27 cellular contexts compared by ENCODE assay signal in genomic region chr1:62613890-62614289, GRCh38. TPM values are rescaled to one million over a fixed set of nuclear protein-coding genes. Genes with fewer than 3 reads are reported as not detected.
DNase-seq lines count a peak whose midpoint lies in the region; ATAC-seq and TF ChIP-seq lines count a peak whose summit lies in the region.
"Had no signal": no experiment of that assay in that cellular context is flagged by ENCODE, and none has a peak within 500 bp of the region (broad histone marks: within the 10 kb centered on the region; RNA-seq: fewer than 3 reads in every experiment).

No MANE protein-coding gene starts in this region.

- TF ChIP-seq POLR2A in heart left ventricle (IDR thresholded peaks at IDR 0.05) = no peak

- H3K27me3 ChIP-seq in Karpas-422 (ENCODE audit: low read length) = no peaks in the 10 kb centered on the region
- H3K27me3 ChIP-seq in smooth muscle cell (ENCODE audit: low read depth) = no peaks in the 10 kb centered on the region
- no peaks in the 10 kb centered on the region for H3K27me3 ChIP-seq in heart left ventricle
- H3K27me3 ChIP-seq: adrenal gland, BLaER1, SJCRH30 had no signal

- peaks cover 11% of the 10 kb centered on the region for H3K4me1 ChIP-seq in Karpas-422 (ENCODE audit: low read length)
- H3K4me1 ChIP-seq in smooth muscle cell (ENCODE audit: low read depth) = no peaks in the 10 kb centered on the region
- no peaks in the 10 kb centered on the region for H3K4me1 ChIP-seq in heart left ventricle
- H3K4me1 ChIP-seq: adrenal gland, BLaER1, parathyroid adenoma, SJCRH30 had no signal

- H3K27me3 Mint-ChIP-seq in activated T-helper 1 cell treated with anti-CD3 and anti-CD28 coated beads, Interleukin-12 subunit alpha, Interleukin-12 subunit beta, Interleukin-2, Interleukin-4 antibody, amounts not matched to agents 30 ng/mL and 10 ng/mL and 1 ng/mL, durations not matched to agents 14 hours and 24 hours and 36 hours (ENCODE audit: insufficient read depth) = no peaks in the 10 kb centered on the region
- H3K27me3 Mint-ChIP-seq: activated T-helper 17 cell treated with anti-CD3 and anti-CD28 coated beads, Interleukin-2, amount 50 U/mL, for 72 hours; effector memory CD8-positive, alpha-beta T cell had no signal

- no peaks in the 10 kb centered on the region for H3K4me1 Mint-ChIP-seq in activated T-helper 1 cell treated with anti-CD3 and anti-CD28 coated beads, Interleukin-12 subunit alpha, Interleukin-12 subunit beta, Interleukin-2, Interleukin-4 antibody, amounts not matched to agents 30 ng/mL and 10 ng/mL and 1 ng/mL, durations not matched to agents 14 hours and 24 hours and 36 hours (ENCODE audit: low read depth)
- H3K4me1 Mint-ChIP-seq: activated T-helper 17 cell treated with anti-CD3 and anti-CD28 coated beads, Interleukin-2, amount 50 U/mL, for 72 hours had no signal

- H4K20me1 ChIP-seq in Karpas-422 (ENCODE audit: insufficient read depth, low read depth, low read length) (no peaks in the 10 kb centered on the region), smooth muscle cell (ENCODE audit: low read depth) (no peaks in the 10 kb centered on the region)
- H4K20me1 ChIP-seq: BLaER1 had no signal

- no peak overlapping the region for H3K4me3 ChIP-seq in Karpas-422 (ENCODE audit: low read length)
- H3K4me3 ChIP-seq in cardiac fibroblast (replicated peaks in 1 of 2; ENCODE audit: low read depth in 2 of 2, low read length in 2 of 2) = no peak overlapping the region
- H3K4me3 ChIP-seq in smooth muscle cell = no peak overlapping the region
- no peak overlapping the region for H3K4me3 ChIP-seq in heart left ventricle
- H3K4me3 ChIP-seq: adrenal gland, BLaER1, lung, SJCRH30, skin epidermis had no signal

- DNase-seq in Karpas-422 (no peak), cardiac fibroblast (ENCODE audit: low read depth in 2 of 2) (peak; percentile 8 to 18), smooth muscle cell (lab: John Stamatoyannopoulos, UW; ENCODE audit: unreplicated experiment) (no peak), heart left ventricle (no peak), kidney tubule cell (ENCODE audit: low spot score) (no peak)
- no peak for DNase-seq in central memory CD4-positive, alpha-beta T cell
- DNase-seq in activated T-helper 1 cell treated with anti-CD3 and anti-CD28 coated beads, Interleukin-12 subunit alpha, Interleukin-12 subunit beta, Interleukin-2, Interleukin-4 antibody, amounts not matched to agents 30 ng/mL and 10 ng/mL and 1 ng/mL, durations not matched to agents 14 hours and 24 hours and 36 hours (ENCODE audit: low spot score) = no peak
- DNase-seq: activated CD4-positive, CD25-positive, alpha-beta regulatory T cell treated with anti-CD3 and anti-CD28 coated beads, Interleukin-2, amount 50 U/mL, for 72 hours; adrenal gland; effector memory CD8-positive, alpha-beta T cell; GF-D8; H9; NCI-H1092; NCI-H2107; NCI-H526 treated with DMSO at 0.1 percent for 48 hours; OCI-M1; SJCRH30; stimulated activated CD4-positive, alpha-beta T cell treated with anti-CD3 and anti-CD28 coated beads, Interleukin-4, amount 100 ng/mL, for 4 hours had no signal

- H2AFZ ChIP-seq in Karpas-422 (ENCODE audit: low read length) (no peak overlapping the region), smooth muscle cell (ENCODE audit: low read depth) (no peak overlapping the region)
- H2AFZ ChIP-seq: parathyroid adenoma had no signal

- H3K36me3 ChIP-seq in Karpas-422 (ENCODE audit: insufficient read depth, low read length) = no peaks in the 10 kb centered on the region
- peaks cover 5% of the 10 kb centered on the region for H3K36me3 ChIP-seq in smooth muscle cell (ENCODE audit: low read depth)
- H3K36me3 ChIP-seq in heart left ventricle = peaks cover 0 to 39% (median 9%) of the 10 kb centered on the region in 9 donors
- H3K36me3 ChIP-seq: adrenal gland had no signal

- H3K36me3 Mint-ChIP-seq in activated T-helper 1 cell treated with anti-CD3 and anti-CD28 coated beads, Interleukin-12 subunit alpha, Interleukin-12 subunit beta, Interleukin-2, Interleukin-4 antibody, amounts not matched to agents 30 ng/mL and 10 ng/mL and 1 ng/mL, durations not matched to agents 14 hours and 24 hours and 36 hours (ENCODE audit: low read depth) = no peaks in the 10 kb centered on the region

- H3F3A ChIP-seq in smooth muscle cell (ENCODE audit: low read depth) = no peaks in the 10 kb centered on the region

- no peaks in the 10 kb centered on the region for H3K9me2 ChIP-seq in Karpas-422 (replicated peaks; ENCODE audit: insufficient read depth, low read length)

- H3K4me2 ChIP-seq in Karpas-422 (ENCODE audit: low read depth, low read length, poor library complexity, severe bottlenecking) (peak overlapping the region; percentile 53), smooth muscle cell (peak overlapping the region; percentile 15)
- H3K4me2 ChIP-seq: BLaER1, KMS-11 had no signal

- TF ChIP-seq CTCF in cardiac fibroblast (IDR thresholded peaks at IDR 0.05; ENCODE audit: low read depth, low read length) (no peak), smooth muscle cell (IDR thresholded peaks at IDR 0.05; ENCODE audit: borderline replicate concordance, insufficient read depth, poor library complexity, severe bottlenecking) (no peak), heart left ventricle (IDR thresholded peaks at IDR 0.05) (no peak)

- H3K9ac ChIP-seq in Karpas-422 (ENCODE audit: low read length) = no peak overlapping the region
- H3K9ac ChIP-seq in smooth muscle cell (ENCODE audit: low read depth) = no peak overlapping the region
- H3K9ac ChIP-seq: BLaER1, KMS-11, parathyroid adenoma had no signal

- intact Hi-C loops in heart left ventricle (cut with DNase I) = no loop called here
- intact Hi-C loops in activated T-helper 1 cell treated with anti-CD3 and anti-CD28 coated beads, Interleukin-12 subunit alpha, Interleukin-12 subunit beta, Interleukin-2, Interleukin-4 antibody, amounts not matched to agents 30 ng/mL and 10 ng/mL and 1 ng/mL, durations not matched to agents 14 hours and 24 hours and 36 hours (cut with micrococcal nuclease) = no loop called here

- H3K27ac ChIP-seq in Karpas-422 (ENCODE audit: low read length) (no peak overlapping the region), smooth muscle cell (ENCODE audit: low read depth) (no peak overlapping the region), heart left ventricle (no peak overlapping the region)
- H3K27ac ChIP-seq: adrenal gland, BLaER1, KMS-11, parathyroid adenoma, SJCRH30, skin epidermis had no signal

- ATAC-seq in GM18907 (IDR thresholded peaks at IDR 0.05; ENCODE audit: unreplicated experiment) = peak; percentile 5
- ATAC-seq in heart left ventricle = no peak
- ATAC-seq: activated T-helper 17 cell treated with anti-CD3 and anti-CD28 coated beads, Interleukin-2, amount 50 U/mL, for 72 hours; effector memory CD8-positive, alpha-beta T cell had no signal

- H3K79me2 ChIP-seq in Karpas-422 (ENCODE audit: low read length) (no peaks in the 10 kb centered on the region), smooth muscle cell (ENCODE audit: low read depth) (no peaks in the 10 kb centered on the region)
- H3K79me2 ChIP-seq: parathyroid adenoma had no signal

- 100% methylated on average over 1 of the region's 1 CpG for WGBS in smooth muscle cell (ENCODE audit: low lambda C conversion rate)
- 98 to 100% (median 99%) methylated on average over 1 of the region's 1 CpG for WGBS in heart left ventricle, 4 donors

- no peaks in the 10 kb centered on the region for H3K9me3 ChIP-seq in Karpas-422 (ENCODE audit: low read length)
- H3K9me3 ChIP-seq in smooth muscle cell (replicated peaks; ENCODE audit: low read depth) = no peaks in the 10 kb centered on the region
- H3K9me3 ChIP-seq in heart left ventricle = peaks cover 0 to 3% (median 0%) of the 10 kb centered on the region in 12 donors
- H3K9me3 ChIP-seq: adrenal gland, BLaER1, SJCRH30 had no signal

- H3K9me3 Mint-ChIP-seq in activated T-helper 1 cell treated with anti-CD3 and anti-CD28 coated beads, Interleukin-12 subunit alpha, Interleukin-12 subunit beta, Interleukin-2, Interleukin-4 antibody, amounts not matched to agents 30 ng/mL and 10 ng/mL and 1 ng/mL, durations not matched to agents 14 hours and 24 hours and 36 hours = no peaks in the 10 kb centered on the region
- H3K9me3 Mint-ChIP-seq: activated T-helper 17 cell treated with anti-CD3 and anti-CD28 coated beads, Interleukin-2, amount 50 U/mL, for 72 hours; effector memory CD8-positive, alpha-beta T cell; H9 had no signal

- no peak overlapping the region for H3K27ac Mint-ChIP-seq in activated T-helper 1 cell treated with anti-CD3 and anti-CD28 coated beads, Interleukin-12 subunit alpha, Interleukin-12 subunit beta, Interleukin-2, Interleukin-4 antibody, amounts not matched to agents 30 ng/mL and 10 ng/mL and 1 ng/mL, durations not matched to agents 14 hours and 24 hours and 36 hours
- H3K27ac Mint-ChIP-seq: activated T-helper 17 cell treated with anti-CD3 and anti-CD28 coated beads, Interleukin-2, amount 50 U/mL, for 72 hours; effector memory CD8-positive, alpha-beta T cell had no signal

- H3K4me3 Mint-ChIP-seq in activated T-helper 1 cell treated with anti-CD3 and anti-CD28 coated beads, Interleukin-12 subunit alpha, Interleukin-12 subunit beta, Interleukin-2, Interleukin-4 antibody, amounts not matched to agents 30 ng/mL and 10 ng/mL and 1 ng/mL, durations not matched to agents 14 hours and 24 hours and 36 hours = no peak overlapping the region
- H3K4me3 Mint-ChIP-seq: activated T-helper 17 cell treated with anti-CD3 and anti-CD28 coated beads, Interleukin-2, amount 50 U/mL, for 72 hours; effector memory CD8-positive, alpha-beta T cell; H9 had no signal

RNA-seq across cellular contexts. Expression of gene ANGPTL3, which starts 16.6 kb away (rescaled TPM):
- total RNA-seq in Karpas-422 (2014; rRNA removed; shearing (Covaris generic); ENCODE audit: low replicate concordance) = not detected in 2 replicates
- not detected in 2 replicates for total RNA-seq in smooth muscle cell
- polyA plus RNA-seq in smooth muscle cell = 0.48 TPM in 1 of 2 replicates, not detected in the other
- total RNA-seq in heart left ventricle = not detected
- not detected for polyA plus RNA-seq in heart left ventricle
- total RNA-seq in activated T-helper 1 cell treated with anti-CD3 and anti-CD28 coated beads, Interleukin-12 subunit alpha, Interleukin-12 subunit beta, Interleukin-2, Interleukin-4 antibody, amounts not matched to agents 30 ng/mL and 10 ng/mL and 1 ng/mL, durations not matched to agents 14 hours and 24 hours and 36 hours = not detected in 2 replicates
- total RNA-seq: activated CD8-positive, alpha-beta memory T cell treated with anti-CD3 and anti-CD28 coated beads for 36 hours; activated T-helper 17 cell treated with anti-CD3 and anti-CD28 coated beads, Interleukin-2, amount 50 U/mL, for 72 hours; H9; myocyte; SJCRH30 had no signal
- polyA plus RNA-seq: lung had no signal

Comparison
In these comparisons a context has a peak if more than half of its experiments do, and no peak if none do; other contexts are left out.
1. DNase-seq: peak in cardiac fibroblast (2 of 2); none in Karpas-422 (single experiment), smooth muscle cell (single experiment), heart left ventricle (0 of 5), kidney tubule cell (single experiment), central memory CD4-positive, alpha-beta T cell (single experiment) and activated T-helper 1 cell treated with anti-CD3 and anti-CD28 coated beads, Interleukin-12 subunit alpha, Interleukin-12 subunit beta, Interleukin-2, Interleukin-4 antibody, amounts not matched to agents 30 ng/mL and 10 ng/mL and 1 ng/mL, durations not matched to agents 14 hours and 24 hours and 36 hours (single experiment).